Comparison of ENCODE assay signal across 8 cellular contexts in genomic region chr19:19062454-19063182, GRCh38. TPM values are rescaled to one million over a fixed set of nuclear protein-coding genes. Genes with fewer than 3 reads are reported as not detected.
A peak's percentile ranks its signal among the peaks of the same experiment; 100 is the strongest.
DNase-seq lines count a peak whose midpoint lies in the region; ATAC-seq and TF ChIP-seq lines count a peak whose summit lies in the region.

No MANE protein-coding gene starts in this region.

- H3K27ac Mint-ChIP-seq in T-helper 2 cell treated with Interferon-gamma antibody and Interleukin-4, amounts not matched to agents 5 μg/mL and 100 μg/mL, for 36 hours, result peak overlapping the region; percentile 73
- peak overlapping the region; percentile 60 to 93 for H3K27ac Mint-ChIP-seq in natural killer cell treated with Interleukin-12 subunit alpha and Interleukin-12 subunit beta and Interleukin-15 and Interleukin-18, amount 100 ng/mL, for 72 hours

- H3K27me3 Mint-ChIP-seq in T-helper 2 cell treated with Interferon-gamma antibody and Interleukin-4, amounts not matched to agents 5 μg/mL and 100 μg/mL, for 36 hours (ENCODE audit: low read depth), result no peaks in the 10 kb centered on the region
- no peaks in the 10 kb centered on the region for H3K27me3 Mint-ChIP-seq in natural killer cell treated with Interleukin-12 subunit alpha and Interleukin-12 subunit beta and Interleukin-15 and Interleukin-18, amount 100 ng/mL, for 72 hours

- H3K9ac ChIP-seq in duodenal mucosa (ENCODE audit: low read depth in 1 of 2, low read length in 2 of 2), result peak overlapping the region; percentile 53 to 76

- DNase-seq in T-helper 2 cell treated with Interferon-gamma antibody and Interleukin-4, amounts not matched to agents 5 μg/mL and 100 μg/mL, for 36 hours (ENCODE audit: low spot score), result no peak
- DNase-seq in T-helper 2 cell (no peak), Peyer's patch (no peak), NCI-H1092 treated with DMSO at 0.1 percent for 48 hours (lab: John Stamatoyannopoulos, UW) (no peak)
- no peak for DNase-seq in natural killer cell treated with Interleukin-12 subunit alpha and Interleukin-12 subunit beta and Interleukin-15 and Interleukin-18, amount 100 ng/mL, for 72 hours (ENCODE audit: low spot score)

- H3K4me3 Mint-ChIP-seq in T-helper 2 cell treated with Interferon-gamma antibody and Interleukin-4, amounts not matched to agents 5 μg/mL and 100 μg/mL, for 36 hours, result peak overlapping the region; percentile 92
- peak overlapping the region; percentile 83 for H3K4me3 Mint-ChIP-seq in natural killer cell treated with Interleukin-12 subunit alpha and Interleukin-12 subunit beta and Interleukin-15 and Interleukin-18, amount 100 ng/mL, for 72 hours

- H3K4me1 ChIP-seq in Peyer's patch (peaks cover 0 to 22% (median 3%) of the 10 kb centered on the region in 4 donors), duodenal mucosa (ENCODE audit: control insufficient read depth in 1 of 2, insufficient read depth in 2 of 2, low read length in 2 of 2) (peaks cover 20 to 26% of the 10 kb centered on the region in 2 donors)

- TF ChIP-seq CTCF in Peyer's patch (IDR thresholded peaks at IDR 0.05), result no peak

- peaks cover 0 to 5% (median 0%) of the 10 kb centered on the region in 3 donors for H3K36me3 ChIP-seq in Peyer's patch
- peaks cover 0 to 18% of the 10 kb centered on the region in 2 donors for H3K36me3 ChIP-seq in duodenal mucosa (ENCODE audit: control insufficient read depth in 1 of 2, insufficient read depth in 2 of 2, low read length in 2 of 2)

- H3K27ac ChIP-seq in Peyer's patch (peak overlapping the region; percentile 77 to 90 (median 86)), duodenal mucosa (ENCODE audit: low read depth, low read length) (peak overlapping the region; percentile 8)

- H3K27me3 ChIP-seq in Peyer's patch (no peaks in the 10 kb centered on the region), duodenal mucosa (ENCODE audit: control insufficient read depth in 1 of 2, insufficient read depth in 2 of 2, low read length in 2 of 2) (no peaks in the 10 kb centered on the region)

- H3K4me3 ChIP-seq in Peyer's patch (peak overlapping the region; percentile 82 to 95 (median 92)), duodenal mucosa (ENCODE audit: low read depth in 1 of 2, low read length in 2 of 2) (peak overlapping the region; percentile 68 to 72)

- TF ChIP-seq POLR2A in Peyer's patch (IDR thresholded peaks at IDR 0.05), result no peak

- peaks cover 29% of the 10 kb centered on the region for H3K4me1 Mint-ChIP-seq in T-helper 2 cell treated with Interferon-gamma antibody and Interleukin-4, amounts not matched to agents 5 μg/mL and 100 μg/mL, for 36 hours (ENCODE audit: low read depth)
- H3K4me1 Mint-ChIP-seq in natural killer cell treated with Interleukin-12 subunit alpha and Interleukin-12 subunit beta and Interleukin-15 and Interleukin-18, amount 100 ng/mL, for 72 hours (ENCODE audit: low read depth in 2 of 2), result peaks cover 18 to 32% of the 10 kb centered on the region in 2 donors

- ATAC-seq in natural killer cell treated with Interleukin-12 subunit alpha and Interleukin-12 subunit beta and Interleukin-15 and Interleukin-18, amount 100 ng/mL, for 72 hours, result no peak
- ATAC-seq in HG02642 (IDR thresholded peaks at IDR 0.05; ENCODE audit: poor library complexity, unreplicated experiment) (no peak), GM19035 (IDR thresholded peaks at IDR 0.05; ENCODE audit: unreplicated experiment) (no peak)

- H3K9me3 ChIP-seq in Peyer's patch, result no peaks in the 10 kb centered on the region
- no peaks in the 10 kb centered on the region for H3K9me3 ChIP-seq in duodenal mucosa (ENCODE audit: control insufficient read depth in 1 of 2, low read length in 2 of 2)

- H3K9me3 Mint-ChIP-seq in T-helper 2 cell treated with Interferon-gamma antibody and Interleukin-4, amounts not matched to agents 5 μg/mL and 100 μg/mL, for 36 hours, result no peaks in the 10 kb centered on the region
- no peaks in the 10 kb centered on the region for H3K9me3 Mint-ChIP-seq in natural killer cell treated with Interleukin-12 subunit alpha and Interleukin-12 subunit beta and Interleukin-15 and Interleukin-18, amount 100 ng/mL, for 72 hours

- peaks cover 6% of the 10 kb centered on the region for H3K36me3 Mint-ChIP-seq in T-helper 2 cell treated with Interferon-gamma antibody and Interleukin-4, amounts not matched to agents 5 μg/mL and 100 μg/mL, for 36 hours (ENCODE audit: low read depth)
- no peaks in the 10 kb centered on the region for H3K36me3 Mint-ChIP-seq in natural killer cell treated with Interleukin-12 subunit alpha and Interleukin-12 subunit beta and Interleukin-15 and Interleukin-18, amount 100 ng/mL, for 72 hours

RNA-seq across cellular contexts. Expression of gene SLC25A42, which starts 1.2 kb away (rescaled TPM):
- total RNA-seq in Peyer's patch, result 10 to 100 TPM; 11.2 to 24.8 (median 13.2) TPM
- total RNA-seq in natural killer cell treated with Interleukin-12 subunit alpha and Interleukin-12 subunit beta and Interleukin-15 and Interleukin-18, amount 100 ng/mL, for 72 hours, result 10 to 100 TPM; 18.3 to 22.8 TPM

RNA-seq across cellular contexts. Expression of gene ARMC6, which starts 29.2 kb away (rescaled TPM):
- total RNA-seq in Peyer's patch, result 10 to 100 TPM; 18.2 to 26.3 (median 24.5) TPM
- total RNA-seq in natural killer cell treated with Interleukin-12 subunit alpha and Interleukin-12 subunit beta and Interleukin-15 and Interleukin-18, amount 100 ng/mL, for 72 hours, result 10 to 100 TPM; 22.3 to 43.9 TPM

RNA-seq across cellular contexts. Expression of gene SUGP2, which starts 29.3 kb away (rescaled TPM):
- total RNA-seq in Peyer's patch, result 100 to 1,000 TPM in 1 of 4 donors, 10 to 100 TPM in 3; 32.9 to 157 (median 75.8) TPM
- 100 to 1,000 TPM; 102 to 196 TPM for total RNA-seq in natural killer cell treated with Interleukin-12 subunit alpha and Interleukin-12 subunit beta and Interleukin-15 and Interleukin-18, amount 100 ng/mL, for 72 hours
